ENCODE assay signal across 9 cellular contexts in genomic region chr2:46179037-46179621, GRCh38.
DNase-seq lines count a peak whose midpoint lies in the region; ATAC-seq and TF ChIP-seq lines count a peak whose summit lies in the region.
"Had no signal": no experiment of that assay in that cellular context is flagged by ENCODE, and none has a peak within 500 bp of the region (broad histone marks: within the 10 kb centered on the region; RNA-seq: fewer than 3 reads in every experiment).

No MANE protein-coding gene starts in this region.

- H3K27me3 ChIP-seq in CD4-positive, alpha-beta T cell (ENCODE audit: control insufficient read depth, insufficient read depth, low read length), result no peaks in the 10 kb centered on the region
- H3K27me3 ChIP-seq in esophagus muscularis mucosa (no peaks in the 10 kb centered on the region), uterus (no peaks in the 10 kb centered on the region)

- H3K4me1 ChIP-seq in esophagus muscularis mucosa (peaks cover 12 to 23% (median 14%) of the 10 kb centered on the region in 4 donors), uterus (peaks cover 0 to 6% of the 10 kb centered on the region in 2 donors)

- H3K27ac Mint-ChIP-seq in CD4-positive, alpha-beta T cell, result peak overlapping the region; percentile 57
- H3K27ac Mint-ChIP-seq in Calu3 (ENCODE audit: unreplicated experiment), result no peak overlapping the region

- POLR2A ChIA-PET in CD4-positive, alpha-beta T cell (lab: Charles Lee), result no interaction called here

- TF ChIP-seq CTCF in CD4-positive, alpha-beta T cell (IDR thresholded peaks at IDR 0.05), result no peak
- TF ChIP-seq CTCF in esophagus muscularis mucosa (IDR thresholded peaks at IDR 0.05), result no peak
- no peak for TF ChIP-seq CTCF in uterus (IDR thresholded peaks at IDR 0.05)
- TF ChIP-seq CTCF in Calu3 (IDR thresholded peaks at IDR 0.05; ENCODE audit: unreplicated experiment), result no peak

- DNase-seq in CD4-positive, alpha-beta T cell, result peak; percentile 16 to 69 (median 32)
- DNase-seq in activated CD8-positive, alpha-beta memory T cell treated with anti-CD3 and anti-CD28 coated beads for 24 hours, result peak; percentile 64
- DNase-seq in esophagus muscularis mucosa (ENCODE audit: extremely low spot score) (no peak), posterior vena cava (ENCODE audit: low spot score) (peak; percentile 89), uterus (peak; percentile 72 to 79), Calu3 (no peak), SKM-1 (lab: John Stamatoyannopoulos, UW; ENCODE audit: unreplicated experiment) (no peak)

- H3K27ac ChIP-seq in CD4-positive, alpha-beta T cell (ENCODE audit: low read depth, low read length), result no peak overlapping the region
- H3K27ac ChIP-seq in esophagus muscularis mucosa (replicated peaks in 1 of 4), result peak overlapping the region; percentile 13 to 52 (median 35)
- H3K27ac ChIP-seq in uterus, result peak overlapping the region; percentile 61 to 74

- H3K4me1 Mint-ChIP-seq in CD4-positive, alpha-beta T cell (ENCODE audit: low read depth), result peaks cover 18% of the 10 kb centered on the region
- no peaks in the 10 kb centered on the region for H3K4me1 Mint-ChIP-seq in Calu3 (ENCODE audit: low read depth, unreplicated experiment)

- H3K27me3 Mint-ChIP-seq in CD4-positive, alpha-beta T cell, result no peaks in the 10 kb centered on the region
- H3K27me3 Mint-ChIP-seq in Calu3 (ENCODE audit: unreplicated experiment), result no peaks in the 10 kb centered on the region

- TF ChIP-seq EP300 in esophagus muscularis mucosa (IDR thresholded peaks at IDR 0.05), result no peak

- intact Hi-C loops in CD4-positive, alpha-beta T cell (cut with DNase I, micrococcal nuclease), result loop anchor here in 1 of 2 experiments (10.0 kb wide), 1 partner anchor 56 kb away; no protein-coding TSS in a partner anchor
- intact Hi-C loops in esophagus muscularis mucosa (cut with DNase I), result no loop called here
- intact Hi-C loops in posterior vena cava (cut with DNase I), result no loop called here
- intact Hi-C loops in uterus (cut with DNase I; ENCODE audit: low total_unique reads), result no loop called here
- intact Hi-C loops in Calu3 (cut with micrococcal nuclease; ENCODE audit: unreplicated experiment), result no loop called here

- H3K36me3 ChIP-seq in esophagus muscularis mucosa (no peaks in the 10 kb centered on the region), uterus (no peaks in the 10 kb centered on the region)

- peak; percentile 94 for ATAC-seq in CD4-positive, alpha-beta T cell (ENCODE audit: poor library complexity)
- ATAC-seq in HG03442 (IDR thresholded peaks at IDR 0.05; ENCODE audit: unreplicated experiment), result peak; percentile 84
- ATAC-seq: HCT116 had no signal

- H3K4me3 Mint-ChIP-seq in CD4-positive, alpha-beta T cell, result no peak overlapping the region
- H3K4me3 Mint-ChIP-seq in Calu3 (ENCODE audit: low read depth, unreplicated experiment), result no peak overlapping the region

- H3K36me3 Mint-ChIP-seq in CD4-positive, alpha-beta T cell (ENCODE audit: low read depth), result no peaks in the 10 kb centered on the region
- no peaks in the 10 kb centered on the region for H3K36me3 Mint-ChIP-seq in Calu3 (ENCODE audit: insufficient read depth, unreplicated experiment)

- no TSS peak for BruUV-seq in Calu3 (replicated peaks; lab: Mats Ljungman, UMichigan)

- CTCF ChIA-PET in CD4-positive, alpha-beta T cell (lab: Charles Lee), result no interaction called here
- CTCF ChIA-PET in Calu3 (lab: Charles Lee), result no interaction called here

- H3K9me3 ChIP-seq in CD4-positive, alpha-beta T cell (ENCODE audit: control insufficient read depth, low read length), result no peaks in the 10 kb centered on the region
- no peaks in the 10 kb centered on the region for H3K9me3 ChIP-seq in esophagus muscularis mucosa
- no peaks in the 10 kb centered on the region for H3K9me3 ChIP-seq in uterus

- H3K4me3 ChIP-seq in esophagus muscularis mucosa (no peak overlapping the region), uterus (no peak overlapping the region)

- WGBS in esophagus muscularis mucosa, result 70% methylated on average over 3 of the region's 6 CpGs

- H3K9me3 Mint-ChIP-seq in CD4-positive, alpha-beta T cell, result no peaks in the 10 kb centered on the region
- no peaks in the 10 kb centered on the region for H3K9me3 Mint-ChIP-seq in Calu3 (ENCODE audit: low read depth, unreplicated experiment)

- no peak for TF ChIP-seq POLR2A in esophagus muscularis mucosa (IDR thresholded peaks at IDR 0.05; ENCODE audit: low read depth)
- TF ChIP-seq POLR2A in uterus (IDR thresholded peaks at IDR 0.05), result peak in 1 of 2 donors; percentile 6

Comparison
In these comparisons a context has a peak if more than half of its experiments do, and no peak if none do; other contexts are left out.
1. DNase-seq: peak in CD4-positive, alpha-beta T cell (10 of 10), activated CD8-positive, alpha-beta memory T cell treated with anti-CD3 and anti-CD28 coated beads for 24 hours (single experiment), posterior vena cava (single experiment) and uterus (2 of 2); none in esophagus muscularis mucosa (single experiment), Calu3 (single experiment) and SKM-1 (single experiment).